ENCODE assay signal across 13 cellular contexts in the genomic region with DNA sequence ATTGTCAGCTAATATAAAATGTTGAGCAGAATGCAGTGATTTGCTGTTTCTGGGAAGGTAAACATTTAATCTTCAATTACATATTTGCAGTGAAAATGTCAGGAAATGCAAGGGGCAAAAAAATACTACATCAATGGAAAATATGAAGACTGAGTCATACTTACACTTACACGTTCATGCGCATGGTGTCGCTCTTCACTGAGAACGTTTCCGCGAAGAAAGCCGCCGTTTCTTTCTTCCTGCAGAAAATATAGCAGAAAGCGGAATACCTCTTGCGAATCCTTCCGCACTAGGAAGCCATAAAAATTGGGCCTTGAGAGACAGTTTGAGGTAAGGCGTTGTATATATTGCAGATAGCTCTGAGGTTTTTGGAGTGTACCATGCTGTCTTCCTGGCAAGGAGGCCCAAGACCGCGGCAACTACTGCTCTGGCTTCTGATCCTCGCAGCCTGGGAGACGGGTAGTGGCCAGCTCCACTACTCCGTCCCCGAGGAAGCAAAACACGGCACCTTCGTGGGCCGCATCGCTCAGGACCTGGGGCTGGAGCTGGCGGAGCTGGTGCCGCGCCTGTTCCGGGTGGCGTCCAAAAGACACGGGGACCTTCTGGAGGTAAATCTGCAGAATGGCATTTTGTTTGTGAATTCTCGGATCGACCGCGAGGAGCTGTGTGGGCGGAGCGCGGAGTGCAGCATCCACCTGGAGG. TPM values are rescaled to one million over a fixed set of nuclear protein-coding genes. Genes with fewer than 3 reads are reported as not detected.
A peak's percentile ranks its signal among the peaks of the same experiment; 100 is the strongest.
DNase-seq lines count a peak whose midpoint lies in the region; ATAC-seq and TF ChIP-seq lines count a peak whose summit lies in the region.
"Had no signal": no experiment of that assay in that cellular context is flagged by ENCODE, and none has a peak within 500 bp of the region (broad histone marks: within the 10 kb centered on the region; RNA-seq: fewer than 3 reads in every experiment).

A gene with protein sequence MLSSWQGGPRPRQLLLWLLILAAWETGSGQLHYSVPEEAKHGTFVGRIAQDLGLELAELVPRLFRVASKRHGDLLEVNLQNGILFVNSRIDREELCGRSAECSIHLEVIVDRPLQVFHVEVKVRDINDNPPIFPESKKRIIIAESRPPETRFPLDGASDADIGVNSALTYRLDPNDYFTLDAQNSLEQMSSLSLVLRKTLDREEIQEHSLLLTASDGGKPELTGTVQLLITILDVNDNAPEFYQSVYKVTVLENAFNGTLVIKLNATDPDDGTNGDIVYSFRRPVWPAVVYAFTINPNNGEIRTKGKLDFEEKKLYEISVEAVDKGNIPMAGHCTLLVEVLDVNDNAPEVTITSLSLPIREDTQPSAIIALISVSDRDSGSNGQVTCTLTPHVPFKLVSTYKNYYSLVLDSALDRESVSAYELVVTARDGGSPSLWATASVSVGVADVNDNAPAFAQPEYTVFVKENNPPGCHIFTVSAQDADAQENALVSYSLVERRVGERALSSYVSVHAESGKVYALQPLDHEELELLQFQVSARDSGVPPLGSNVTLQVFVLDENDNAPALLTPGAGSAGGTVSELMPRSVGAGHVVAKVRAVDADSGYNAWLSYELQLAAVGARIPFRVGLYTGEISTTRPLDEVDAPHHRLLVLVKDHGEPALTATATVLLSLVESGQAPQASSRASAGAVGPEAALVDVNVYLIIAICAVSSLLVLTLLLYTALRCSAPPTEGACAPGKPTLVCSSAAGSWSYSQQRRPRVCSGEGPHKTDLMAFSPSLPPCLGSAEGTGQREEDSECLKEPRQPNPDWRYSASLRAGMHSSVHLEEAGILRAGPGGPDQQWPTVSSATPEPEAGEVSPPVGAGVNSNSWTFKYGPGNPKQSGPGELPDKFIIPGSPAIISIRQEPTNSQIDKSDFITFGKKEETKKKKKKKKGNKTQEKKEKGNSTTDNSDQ (plus strand): TSS at position 236 of the 702 bp plus-strand sequence. CDS start 145 bp downstream, at position 381.

- ATAC-seq in gastroesophageal sphincter: no peak
- ATAC-seq: heart left ventricle had no signal

- no peak within 1 kb of the TSS for H3K4me3 Mint-ChIP-seq in progenitor cell of endocrine pancreas (ENCODE audit: low read depth)

- no peaks in the 10 kb centered on the region for H3K36me3 ChIP-seq in ES-I3 (ENCODE audit: insufficient read depth, low read length)
- H3K36me3 ChIP-seq in gastroesophageal sphincter: no peaks in the 10 kb centered on the region
- H3K36me3 ChIP-seq: HAP-1, heart left ventricle, ovary had no signal

- no peaks in the 10 kb centered on the region for H3K9me3 ChIP-seq in ES-I3 (ENCODE audit: control insufficient read depth, insufficient read depth, low read length)
- H3K9me3 ChIP-seq in gastroesophageal sphincter: peaks cover 0 to 43% (median 0%) of the 10 kb centered on the region in 3 donors
- H3K9me3 ChIP-seq: HAP-1 had no signal

- H3K27me3 ChIP-seq in gastroesophageal sphincter: peaks cover 49% of the 10 kb centered on the region
- H3K27me3 ChIP-seq: ovary had no signal

- DNase-seq in RPMI7951 (ENCODE audit: low read depth) (peak; percentile 4), progenitor cell of endocrine pancreas (ENCODE audit: low spot score, unreplicated experiment) (no peak), HK-2 (ENCODE audit: unreplicated experiment) (no peak), RKO (ENCODE audit: low spot score) (no peak), iPS-NIHi7 (ENCODE audit: extremely low spot score) (no peak), NCI-H2196 treated with DMSO at 0.1 percent for 48 hours (lab: John Stamatoyannopoulos, UW; ENCODE audit: unreplicated experiment) (no peak)
- DNase-seq: heart left ventricle, NCI-H2029 treated with DMSO at 0.1 percent for 48 hours, ovary had no signal

- H3K4me1 ChIP-seq in ES-I3 (ENCODE audit: insufficient read depth, low read length): no peaks in the 10 kb centered on the region
- H3K4me1 ChIP-seq in gastroesophageal sphincter: no peaks in the 10 kb centered on the region
- H3K4me1 ChIP-seq: HAP-1, heart left ventricle had no signal

- TF ChIP-seq EP300 in gastroesophageal sphincter (IDR thresholded peaks at IDR 0.05): no peak

- no peak for TF ChIP-seq POLR2A in gastroesophageal sphincter (IDR thresholded peaks at IDR 0.05)

- peak in 3 of 4 experiments; percentile 33 to 66 (median 59) for TF ChIP-seq CTCF in gastroesophageal sphincter (IDR thresholded peaks at IDR 0.05)
- TF ChIP-seq CTCF in progenitor cell of endocrine pancreas (IDR thresholded peaks at IDR 0.05; ENCODE audit: unreplicated experiment): no peak

- peak within 1 kb of the TSS in 2 of 4 donors; percentile 45 to 48 for H3K27ac ChIP-seq in gastroesophageal sphincter
- H3K27ac ChIP-seq: heart left ventricle, ovary had no signal

- H3K36me3 Mint-ChIP-seq in progenitor cell of endocrine pancreas (ENCODE audit: insufficient read depth): peaks cover 56% of the 10 kb centered on the region

- H3K27ac Mint-ChIP-seq in progenitor cell of endocrine pancreas: peak within 1 kb of the TSS; percentile 62

- no peaks in the 10 kb centered on the region for H3K27me3 Mint-ChIP-seq in progenitor cell of endocrine pancreas

- 4 to 8% methylated on average over 14 to 17 of the region's 35 CpGs for WGBS in gastroesophageal sphincter (ENCODE audit: low coverage in 1 of 2), 2 donors

- H3K9ac ChIP-seq in ES-I3 (ENCODE audit: low read depth, low read length): 0 out of 2 replicates have a peak within 1 kb of the TSS, but pooled peaks have one; percentile 22

- peaks cover 40% of the 10 kb centered on the region for H3K9me3 Mint-ChIP-seq in progenitor cell of endocrine pancreas (ENCODE audit: low read depth)

- no peaks in the 10 kb centered on the region for H3K4me1 Mint-ChIP-seq in progenitor cell of endocrine pancreas (ENCODE audit: low read depth)

- H3K4me3 ChIP-seq in gastroesophageal sphincter: peak within 1 kb of the TSS; percentile 17 to 46
- H3K4me3 ChIP-seq: HAP-1, ovary had no signal

RNA-seq across cellular contexts. Expression of the gene that starts here (rescaled TPM):
- not detected in 2 replicates for total RNA-seq in RPMI7951 (2014; rRNA removed; shearing (Covaris generic))
- total RNA-seq in gastroesophageal sphincter (1 to 10 TPM in 2 of 4 donors, under 1 TPM in 2; 0.22 to 2.5 (median 0.79) TPM), progenitor cell of endocrine pancreas (3.5 and 3.9 TPM in 2 replicates)
- total RNA-seq: activated CD8-positive, alpha-beta memory T cell treated with anti-CD3 and anti-CD28 coated beads for 36 hours had no signal

Comparison
In these comparisons a context has a peak if more than half of its experiments do, and no peak if none do; other contexts are left out.
1. Peak in DNase-seq in RPMI7951; RNA of the gene not detected or under 1 TPM.